ENCODE assay signal across 17 cellular contexts in genomic region chr12:93766371-93766770, GRCh38.
DNase-seq lines count a peak whose midpoint lies in the region; ATAC-seq and TF ChIP-seq lines count a peak whose summit lies in the region.
"Had no signal": no experiment of that assay in that cellular context is flagged by ENCODE, and none has a peak within 500 bp of the region (broad histone marks: within the 10 kb centered on the region; RNA-seq: fewer than 3 reads in every experiment).

No MANE protein-coding gene starts in this region.

- H3K4me2 ChIP-seq in osteoblast (ENCODE audit: insufficient read depth, low read length), result peak overlapping the region; percentile 18

- H3K9me3 ChIP-seq in heart left ventricle (no peaks in the 10 kb centered on the region), osteoblast (ENCODE audit: low read depth, low read length) (no peaks in the 10 kb centered on the region), uterus (no peaks in the 10 kb centered on the region)
- H3K9me3 ChIP-seq: left lung had no signal

- H2AFZ ChIP-seq in osteoblast (ENCODE audit: low read length), result no peak overlapping the region

- no peaks in the 10 kb centered on the region for H4K20me1 ChIP-seq in osteoblast (ENCODE audit: insufficient read depth, low read length)

- DNase-seq in heart left ventricle, result no peak
- DNase-seq in Right ventricle myocardium inferior (ENCODE audit: missing footprints), result no peak
- DNase-seq in left ventricle myocardium superior, result no peak
- DNase-seq in osteoblast (ENCODE audit: insufficient read length, low spot score, missing footprints), result no peak
- no peak for DNase-seq in uterus
- DNase-seq in activated CD4-positive, alpha-beta T cell treated with anti-CD3 and anti-CD28 coated beads, Interleukin-2, amount 50 U/mL, for 48 hours, result no peak
- no peak for DNase-seq in MV-4-11 (lab: John Stamatoyannopoulos, UW)
- no peak for DNase-seq in cerebellum (ENCODE audit: low spot score)
- DNase-seq: activated CD4-positive, alpha-beta T cell treated with anti-CD3 and anti-CD28 coated beads for 48 hours; activated naive CD4-positive, alpha-beta T cell; activated T-cell treated with anti-CD3 and anti-CD28 coated beads, Interleukin-2, amount 50 U/mL, for 4 hours; CD8-positive, alpha-beta memory T cell; DMS153; KG1; left lung; NCI-H146; posterior cingulate gyrus had no signal

- 28 to 36% (median 32%) methylated on average over 2 of the region's 2 CpGs for WGBS in heart left ventricle, 4 donors

- H3K4me1 ChIP-seq in heart left ventricle (peaks cover 0 to 62% (median 48%) of the 10 kb centered on the region in 12 donors), osteoblast (ENCODE audit: insufficient read depth, low read length) (peaks cover 25% of the 10 kb centered on the region), uterus (no peaks in the 10 kb centered on the region)

- peaks cover 2% of the 10 kb centered on the region for H3K79me2 ChIP-seq in osteoblast (ENCODE audit: insufficient read depth, low read length)

- no peaks in the 10 kb centered on the region for H3K27me3 ChIP-seq in heart left ventricle
- H3K27me3 ChIP-seq in osteoblast (ENCODE audit: insufficient read depth, low read length), result no peaks in the 10 kb centered on the region
- no peaks in the 10 kb centered on the region for H3K27me3 ChIP-seq in uterus
- H3K27me3 ChIP-seq: left lung had no signal

- H3K4me3 ChIP-seq in heart left ventricle (no peak overlapping the region), osteoblast (ENCODE audit: insufficient read depth, low read length) (no peak overlapping the region), uterus (no peak overlapping the region)
- H3K4me3 ChIP-seq: left lung had no signal

- TF ChIP-seq POLR2A in heart left ventricle (IDR thresholded peaks at IDR 0.05), result no peak
- no peak for TF ChIP-seq POLR2A in uterus (IDR thresholded peaks at IDR 0.05)

- peak overlapping the region; percentile 27 to 72 (median 55) for H3K27ac ChIP-seq in heart left ventricle
- H3K27ac ChIP-seq in osteoblast (ENCODE audit: low read depth, low read length), result no peak overlapping the region
- peak overlapping the region; percentile 63 to 66 for H3K27ac ChIP-seq in uterus

- TF ChIP-seq CTCF in heart left ventricle (IDR thresholded peaks at IDR 0.05), result no peak
- no peak for TF ChIP-seq CTCF in osteoblast (IDR thresholded peaks at IDR 0.05; ENCODE audit: extremely low read depth, low read depth, low read length)
- no peak for TF ChIP-seq CTCF in uterus (IDR thresholded peaks at IDR 0.05)

- ATAC-seq in heart left ventricle (peak in 3 of 4 donors; percentile 6 to 14 (median 11)), Right ventricle myocardium inferior (no peak), left ventricle myocardium superior (peak; percentile 14)

- intact Hi-C loops in heart left ventricle (cut with DNase I) (loop anchor here (2.0 to 10.0 kb wide), 11 partner anchors 46 to 338 kb away; no protein-coding TSS in a partner anchor), Right ventricle myocardium inferior (cut with DNase I) (loop anchor here (2.0 to 10.0 kb wide), 3 partner anchors 262 to 334 kb away; no protein-coding TSS in a partner anchor), left ventricle myocardium superior (cut with micrococcal nuclease) (loop anchor here (10.0 kb wide), 1 partner anchor 338 kb away; no protein-coding TSS in a partner anchor), uterus (cut with DNase I; ENCODE audit: low total_unique reads) (no loop called here)

- H3K36me3 ChIP-seq in heart left ventricle (no peaks in the 10 kb centered on the region), osteoblast (ENCODE audit: insufficient read depth, low read length) (no peaks in the 10 kb centered on the region), uterus (no peaks in the 10 kb centered on the region)
- H3K36me3 ChIP-seq: left lung had no signal
